Comparison of ENCODE assay signal across 19 cellular contexts in the genomic region with DNA sequence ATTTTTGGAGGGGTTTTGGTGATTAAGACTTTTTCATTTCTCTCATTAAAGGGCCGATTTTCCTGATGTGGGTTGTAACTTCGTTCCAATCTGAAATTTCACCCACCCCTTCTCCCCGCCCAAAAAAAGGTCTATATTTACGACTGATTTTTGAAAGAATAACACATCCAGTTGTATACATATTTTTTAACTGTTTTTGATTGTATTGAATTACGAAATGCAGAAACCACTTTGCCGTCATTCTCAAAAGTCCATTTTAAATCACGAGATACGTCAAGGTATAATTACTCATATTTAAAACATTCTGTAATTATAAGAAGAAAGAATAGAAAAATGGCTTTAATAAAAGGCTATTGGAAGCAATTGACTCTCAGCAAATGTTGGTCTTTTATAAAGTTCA.
"Had no signal": no experiment of that assay in that cellular context is flagged by ENCODE, and none has a peak within 500 bp of the region (broad histone marks: within the 10 kb centered on the region; RNA-seq: fewer than 3 reads in every experiment).

No MANE protein-coding gene starts in this region.

- H3K9me3 ChIP-seq: body of pancreas, gastroesophageal sphincter, left lung, right atrium auricular region, tibial artery had no signal

- H3K27ac ChIP-seq: body of pancreas, coronary artery, gastroesophageal sphincter, right atrium auricular region, skin epidermis, tibial artery had no signal

- H3K4me3 ChIP-seq: body of pancreas, coronary artery, gastroesophageal sphincter, left lung, right atrium auricular region, skin epidermis, tibial artery had no signal

- ATAC-seq: activated CD8-positive, alpha-beta T cell treated with anti-CD3 and anti-CD28 coated beads for 36 hours; activated T-cell treated with anti-CD3 and anti-CD28 coated beads, Interleukin-2, amount 50 U/mL, for 4 hours; body of pancreas; gastroesophageal sphincter; left lung; natural killer cell treated with Interleukin-12 subunit alpha and Interleukin-12 subunit beta and Interleukin-15 and Interleukin-18, amount 100 ng/mL, for 72 hours had no signal

- H3K27me3 ChIP-seq: body of pancreas, right atrium auricular region had no signal

- DNase-seq: activated B cell treated with CpG ODN at 0.5 μM for 24 hours; activated CD4-positive, alpha-beta T cell treated with anti-CD3 and anti-CD28 coated beads for 48 hours; activated CD8-positive, alpha-beta T cell treated with anti-CD3 and anti-CD28 coated beads for 36 hours; activated effector memory CD4-positive, alpha-beta T cell treated with anti-CD3 and anti-CD28 coated beads, Interleukin-2, amount 50 U/mL, for 16 hours; activated T-cell treated with anti-CD3 and anti-CD28 coated beads, Interleukin-2, amount 50 U/mL, for 4 hours; amniotic stem cell; body of pancreas; effector CD4-positive, alpha-beta T cell; left lung; mesendoderm; stimulated activated CD4-positive, alpha-beta T cell treated with anti-CD3 and anti-CD28 coated beads, Interleukin-4, amount 100 ng/mL, for 24 hours; stimulated activated naive CD4-positive, alpha-beta T cell; T-helper 2 cell; tibial artery had no signal

- H3K4me1 ChIP-seq: body of pancreas, gastroesophageal sphincter, tibial artery had no signal

- H3K36me3 ChIP-seq: gastroesophageal sphincter, left lung, right atrium auricular region, tibial artery had no signal
